ENCODE assay signal across 10 cellular contexts in genomic region chr14:56487090-56487667, GRCh38.
DNase-seq lines count a peak whose midpoint lies in the region; ATAC-seq and TF ChIP-seq lines count a peak whose summit lies in the region.
"Had no signal": no experiment of that assay in that cellular context is flagged by ENCODE, and none has a peak within 500 bp of the region (broad histone marks: within the 10 kb centered on the region; RNA-seq: fewer than 3 reads in every experiment).

No MANE protein-coding gene starts in this region.

- TF ChIP-seq CTCF in GM10266 (IDR thresholded peaks at IDR 0.05; ENCODE audit: control insufficient read depth, insufficient read depth, low read depth, missing control alignments), result peak; percentile 14
- peak; percentile 40 for TF ChIP-seq CTCF in epithelial cell of esophagus (IDR thresholded peaks at IDR 0.05; ENCODE audit: insufficient read depth, low read depth, low read length, missing control alignments)

- H3K4me1 Mint-ChIP-seq in activated CD8-positive, alpha-beta memory T cell treated with anti-CD3 and anti-CD28 coated beads, Interleukin-2, amount 10 ng/mL, durations not matched to agents 7 days and 5 days, result no peaks in the 10 kb centered on the region

- CTCF ChIA-PET in activated CD8-positive, alpha-beta memory T cell treated with anti-CD3 and anti-CD28 coated beads, Interleukin-2, amount 10 ng/mL, durations not matched to agents 7 days and 5 days (lab: Charles Lee), result interaction anchor here (1.2 kb wide), 1 partner anchor 13 kb away, joined by 5 read pairs; no protein-coding TSS in a partner anchor

- H3K27ac Mint-ChIP-seq in activated CD8-positive, alpha-beta memory T cell treated with anti-CD3 and anti-CD28 coated beads, Interleukin-2, amount 10 ng/mL, durations not matched to agents 7 days and 5 days, result no peak overlapping the region
- H3K27ac Mint-ChIP-seq: T-cell had no signal

- H3K27me3 Mint-ChIP-seq in activated CD8-positive, alpha-beta memory T cell treated with anti-CD3 and anti-CD28 coated beads, Interleukin-2, amount 10 ng/mL, durations not matched to agents 7 days and 5 days, result peaks cover 15% of the 10 kb centered on the region

- no peak overlapping the region for H3K4me3 Mint-ChIP-seq in activated CD8-positive, alpha-beta memory T cell treated with anti-CD3 and anti-CD28 coated beads, Interleukin-2, amount 10 ng/mL, durations not matched to agents 7 days and 5 days
- H3K4me3 Mint-ChIP-seq: T-cell had no signal

- H3K36me3 Mint-ChIP-seq in activated CD8-positive, alpha-beta memory T cell treated with anti-CD3 and anti-CD28 coated beads, Interleukin-2, amount 10 ng/mL, durations not matched to agents 7 days and 5 days, result no peaks in the 10 kb centered on the region
- H3K36me3 Mint-ChIP-seq: T-cell had no signal

- no peaks in the 10 kb centered on the region for H3K9me3 Mint-ChIP-seq in activated CD8-positive, alpha-beta memory T cell treated with anti-CD3 and anti-CD28 coated beads, Interleukin-2, amount 10 ng/mL, durations not matched to agents 7 days and 5 days (ENCODE audit: low read depth)
- H3K9me3 Mint-ChIP-seq: T-cell had no signal

- DNase-seq in GM10266 (ENCODE audit: extremely low spot score) (no peak), NCI-H748 treated with DMSO at 0.1 percent for 48 hours (lab: John Stamatoyannopoulos, UW) (peak; percentile 36), epithelial cell of esophagus (ENCODE audit: low read depth) (peak; percentile 41), renal cortical epithelial cell (ENCODE audit: low read depth) (peak; percentile 40), NCI-H226 (no peak)
- no peak for DNase-seq in activated CD4-positive, alpha-beta T cell treated with anti-CD3 and anti-CD28 coated beads for 1 hour
- no peak for DNase-seq in activated CD8-positive, alpha-beta memory T cell treated with anti-CD3 and anti-CD28 coated beads, Interleukin-2, amount 10 ng/mL, durations not matched to agents 7 days and 5 days
- DNase-seq: T-cell had no signal

- ATAC-seq in GM18861 (IDR thresholded peaks at IDR 0.05; ENCODE audit: unreplicated experiment), result no peak
- no peak for ATAC-seq in activated CD8-positive, alpha-beta memory T cell treated with anti-CD3 and anti-CD28 coated beads, Interleukin-2, amount 10 ng/mL, durations not matched to agents 7 days and 5 days
- ATAC-seq: T-cell had no signal

- H3K4me3 ChIP-seq in epithelial cell of esophagus (ENCODE audit: low read length), result no peak overlapping the region
- H3K4me3 ChIP-seq: HAP-1 had no signal

Comparison
In these comparisons a context has a peak if more than half of its experiments do, and no peak if none do; other contexts are left out.
1. DNase-seq: peak in NCI-H748 treated with DMSO at 0.1 percent for 48 hours (single experiment), epithelial cell of esophagus (single experiment) and renal cortical epithelial cell (single experiment); none in GM10266 (single experiment), NCI-H226 (single experiment), activated CD4-positive, alpha-beta T cell treated with anti-CD3 and anti-CD28 coated beads for 1 hour (single experiment) and activated CD8-positive, alpha-beta memory T cell treated with anti-CD3 and anti-CD28 coated beads, Interleukin-2, amount 10 ng/mL, durations not matched to agents 7 days and 5 days (single experiment).